Comparison of ENCODE assay signal across 7 cellular contexts in genomic region chr2:87533390-87534265, GRCh38.
DNase-seq lines count a peak whose midpoint lies in the region; ATAC-seq and TF ChIP-seq lines count a peak whose summit lies in the region.
"Not testable (repeated sequence)": the region's sequence is repeated elsewhere in the genome, so short reads cannot be mapped to it uniquely, and the experiment has no call there.

No MANE protein-coding gene starts in this region.

- H3K27me3 Mint-ChIP-seq in activated naive CD4-positive, alpha-beta T cell treated with anti-CD3 and anti-CD28 coated beads, Interleukin-2, amount 50 U/mL, for 24 hours; naive thymus-derived CD4-positive, alpha-beta T cell: not testable (repeated sequence)

- H3K27me3 ChIP-seq in naive thymus-derived CD4-positive, alpha-beta T cell (ENCODE audit: control insufficient read depth in 2 of 2, insufficient read depth in 2 of 2, low read length in 2 of 2); smooth muscle cell (ENCODE audit: low read depth): not testable (repeated sequence)

- H3K36me3 Mint-ChIP-seq in activated naive CD4-positive, alpha-beta T cell treated with anti-CD3 and anti-CD28 coated beads, Interleukin-2, amount 50 U/mL, for 24 hours; naive thymus-derived CD4-positive, alpha-beta T cell: not testable (repeated sequence)

- WGBS in smooth muscle cell (ENCODE audit: low lambda C conversion rate) = 5% methylated on average over 9 of the region's 9 CpGs

- not testable (repeated sequence) for H3K9me3 ChIP-seq in naive thymus-derived CD4-positive, alpha-beta T cell (ENCODE audit: control insufficient read depth in 2 of 3, low read length in 3 of 3); smooth muscle cell (replicated peaks; ENCODE audit: low read depth)

- H3K79me2 ChIP-seq in smooth muscle cell (ENCODE audit: low read depth) = not testable (repeated sequence)

- TF ChIP-seq POLR2A in NB4 (IDR thresholded peaks at IDR 0.05; ENCODE audit: extremely low read depth, insufficient read length) = not testable (repeated sequence)

- not testable (repeated sequence) for H3K9ac ChIP-seq in smooth muscle cell (ENCODE audit: low read depth)

- not testable (repeated sequence) for H3K9me3 Mint-ChIP-seq in activated naive CD4-positive, alpha-beta T cell treated with anti-CD3 and anti-CD28 coated beads, Interleukin-2, amount 50 U/mL, for 24 hours; naive thymus-derived CD4-positive, alpha-beta T cell

- not testable (repeated sequence) for H3K27ac ChIP-seq in naive thymus-derived CD4-positive, alpha-beta T cell (ENCODE audit: low read depth, low read length)
- H3K27ac ChIP-seq in smooth muscle cell (ENCODE audit: low read depth) = peak overlapping the region; percentile 69

- POLR2A ChIA-PET in naive thymus-derived CD4-positive, alpha-beta T cell (lab: Charles Lee) = not testable (repeated sequence)

- ATAC-seq in naive thymus-derived CD4-positive, alpha-beta T cell = peak; percentile 13

- H3K4me3 Mint-ChIP-seq in activated naive CD4-positive, alpha-beta T cell treated with anti-CD3 and anti-CD28 coated beads, Interleukin-2, amount 50 U/mL, for 24 hours = peak overlapping the region; percentile 7
- H3K4me3 Mint-ChIP-seq in naive thymus-derived CD4-positive, alpha-beta T cell = not testable (repeated sequence)

- H4K20me1 ChIP-seq in smooth muscle cell (ENCODE audit: low read depth) = not testable (repeated sequence)

- H2AFZ ChIP-seq in smooth muscle cell (ENCODE audit: low read depth) = not testable (repeated sequence)

- not testable (repeated sequence) for H3K4me1 ChIP-seq in naive thymus-derived CD4-positive, alpha-beta T cell (ENCODE audit: control insufficient read depth in 2 of 2, insufficient read depth in 2 of 2, low read length in 2 of 2); smooth muscle cell (ENCODE audit: low read depth)

- not testable (repeated sequence) for H3K36me3 ChIP-seq in naive thymus-derived CD4-positive, alpha-beta T cell (ENCODE audit: control insufficient read depth in 2 of 3, insufficient read depth in 3 of 3, low read length in 3 of 3); smooth muscle cell (ENCODE audit: low read depth)

- intact Hi-C loops in naive thymus-derived CD4-positive, alpha-beta T cell (cut with micrococcal nuclease) = not testable (repeated sequence)

- H3K4me2 ChIP-seq in smooth muscle cell = not testable (repeated sequence)

- not testable (repeated sequence) for H3F3A ChIP-seq in smooth muscle cell (ENCODE audit: low read depth)

- H3K4me1 Mint-ChIP-seq in activated naive CD4-positive, alpha-beta T cell treated with anti-CD3 and anti-CD28 coated beads, Interleukin-2, amount 50 U/mL, for 24 hours = peaks cover 30% of the 10 kb centered on the region
- H3K4me1 Mint-ChIP-seq in naive thymus-derived CD4-positive, alpha-beta T cell = peaks cover 0 to 21% (median 13%) of the 10 kb centered on the region in 7 donors

- TF ChIP-seq CTCF in NB4 (IDR thresholded peaks at IDR 0.05; ENCODE audit: low read depth, low read length); choroid plexus epithelial cell (conservative IDR thresholded peaks at IDR 0.05; ENCODE audit: low read depth, low read length); smooth muscle cell (IDR thresholded peaks at IDR 0.05; ENCODE audit: borderline replicate concordance, insufficient read depth, poor library complexity, severe bottlenecking): not testable (repeated sequence)

- not testable (repeated sequence) for H3K4me3 ChIP-seq in NB4 (ENCODE audit: low read depth, low read length); choroid plexus epithelial cell (ENCODE audit: low read depth, low read length); naive thymus-derived CD4-positive, alpha-beta T cell (ENCODE audit: low read length); smooth muscle cell

- H3K27ac Mint-ChIP-seq in activated naive CD4-positive, alpha-beta T cell treated with anti-CD3 and anti-CD28 coated beads, Interleukin-2, amount 50 U/mL, for 24 hours = peak overlapping the region; percentile 41
- peak overlapping the region in 3 of 9 donors; percentile 31 to 78 (median 58) for H3K27ac Mint-ChIP-seq in naive thymus-derived CD4-positive, alpha-beta T cell

- peak; percentile 9 for DNase-seq in ELF-1 (ENCODE audit: low read depth, low spot score)
- DNase-seq in NB4 (ENCODE audit: low read depth) = peak; percentile 41
- peak; percentile 4 for DNase-seq in choroid plexus epithelial cell (ENCODE audit: low read depth)
- DNase-seq in islet precursor cell = peak; percentile 40
- not testable (repeated sequence) for DNase-seq in naive thymus-derived CD4-positive, alpha-beta T cell; smooth muscle cell (lab: John Stamatoyannopoulos, UW; ENCODE audit: unreplicated experiment)

- CTCF ChIA-PET in naive thymus-derived CD4-positive, alpha-beta T cell (lab: Charles Lee) = not testable (repeated sequence)
